1 cellular context compared by ENCODE assay signal in the genomic region with DNA sequence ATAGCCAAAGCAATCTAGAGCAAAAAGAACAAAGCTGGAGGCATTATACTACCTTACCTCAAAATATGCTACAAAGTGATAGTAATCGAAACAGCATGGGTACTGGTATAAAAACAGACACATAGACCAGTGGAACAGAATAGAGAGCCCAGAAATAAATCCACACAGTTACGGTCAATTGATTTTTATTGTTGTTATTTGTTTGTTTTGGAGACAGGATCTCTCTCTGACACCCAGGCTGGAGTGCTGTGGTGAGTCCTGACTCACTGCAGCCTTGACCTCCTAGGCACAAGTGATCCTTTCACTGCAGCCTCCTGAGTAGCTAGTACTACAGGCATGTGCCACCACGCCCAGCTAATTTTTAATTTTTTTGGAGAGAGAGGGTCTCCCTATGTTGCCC.
TF ChIP-seq lines count a peak whose summit lies in the region.

No MANE protein-coding gene starts in this region.

TF ChIP-seq in IMR-90, 13 proteins besides CTCF, POLR2A, EP300 and RAD21 (continued from another document):
- TF ChIP-seq, protein P1, sequence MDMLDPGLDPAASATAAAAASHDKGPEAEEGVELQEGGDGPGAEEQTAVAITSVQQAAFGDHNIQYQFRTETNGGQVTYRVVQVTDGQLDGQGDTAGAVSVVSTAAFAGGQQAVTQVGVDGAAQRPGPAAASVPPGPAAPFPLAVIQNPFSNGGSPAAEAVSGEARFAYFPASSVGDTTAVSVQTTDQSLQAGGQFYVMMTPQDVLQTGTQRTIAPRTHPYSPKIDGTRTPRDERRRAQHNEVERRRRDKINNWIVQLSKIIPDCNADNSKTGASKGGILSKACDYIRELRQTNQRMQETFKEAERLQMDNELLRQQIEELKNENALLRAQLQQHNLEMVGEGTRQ (IDR thresholded peaks at IDR 0.05; ENCODE audit: low read depth, low read length): no peak
- TF ChIP-seq NFE2L2 (IDR thresholded peaks at IDR 0.05; ENCODE audit: low read depth, low read length) (no peak), FOS (IDR thresholded peaks at IDR 0.05; ENCODE audit: low read depth, low read length) (no peak), BHLHE40 (IDR thresholded peaks at IDR 0.05; ENCODE audit: low read depth, low read length) (no peak), CEBPB (IDR thresholded peaks at IDR 0.05; ENCODE audit: low read depth, low read length) (no peak), CHD1 (IDR thresholded peaks at IDR 0.05; ENCODE audit: low read depth, low read length) (no peak), RFX5 (IDR thresholded peaks at IDR 0.05; ENCODE audit: low read depth, low read length) (no peak), RCOR1 (IDR thresholded peaks at IDR 0.05; ENCODE audit: insufficient replicate concordance, low read length) (no peak), MXI1 (IDR thresholded peaks at IDR 0.05; ENCODE audit: borderline replicate concordance, low read depth, low read length) (no peak)
